2 cellular contexts compared by ENCODE assay signal in genomic region chr4:23710298-23710697, GRCh38.
"Had no signal": no experiment of that assay in that cellular context is flagged by ENCODE, and none has a peak within 500 bp of the region (broad histone marks: within the 10 kb centered on the region; RNA-seq: fewer than 3 reads in every experiment).

No MANE protein-coding gene starts in this region.

- DNase-seq: GDM1, GF-D8 had no signal
